ENCODE assay signal across 17 cellular contexts in the genomic region with DNA sequence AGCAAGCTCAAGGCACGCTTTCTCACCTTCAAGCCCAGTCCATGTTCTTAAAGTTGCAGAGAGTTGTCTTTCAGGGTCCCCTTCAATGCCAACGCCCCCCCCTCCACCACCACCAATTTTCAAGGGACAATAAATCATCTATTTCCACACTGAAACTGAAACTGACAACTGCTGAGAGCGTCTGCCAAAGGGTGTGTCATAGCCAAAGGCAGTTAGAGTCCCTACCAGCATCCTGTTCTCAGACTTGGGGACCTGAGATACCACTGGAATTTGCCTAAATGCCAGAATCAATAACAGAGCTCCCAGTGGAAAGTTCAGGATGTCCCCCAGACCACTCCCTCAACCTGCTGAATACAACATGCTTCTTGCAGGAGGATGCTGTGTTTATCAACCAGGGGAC.
DNase-seq lines count a peak whose midpoint lies in the region; ATAC-seq, FAIRE-seq and TF ChIP-seq lines count a peak whose summit lies in the region.
"Had no signal": no experiment of that assay in that cellular context is flagged by ENCODE, and none has a peak within 500 bp of the region (broad histone marks: within the 10 kb centered on the region; RNA-seq: fewer than 3 reads in every experiment).

No MANE protein-coding gene starts in this region.

- WGBS in IMR-90 (ENCODE audit: extremely low coverage in 2 of 2, insufficient read length in 1 of 2), 2 experiments, result no CpG with 5 or more reads among the region's 3 CpGs

- H3K9me3 ChIP-seq in IMR-90 (ENCODE audit: control insufficient read depth, insufficient read depth, low read length) (no peaks in the 10 kb centered on the region), astrocyte (ENCODE audit: insufficient read depth, low read depth, low read length) (no peaks in the 10 kb centered on the region), gastrocnemius medialis (no peaks in the 10 kb centered on the region)

- H2AK5ac ChIP-seq in IMR-90 (ENCODE audit: low read depth, low read length), result no peak overlapping the region

- H3K9me1 ChIP-seq in IMR-90 (ENCODE audit: insufficient read depth, low read length), result no peaks in the 10 kb centered on the region

- no peak overlapping the region for H2BK5ac ChIP-seq in IMR-90 (ENCODE audit: low read depth, low read length, poor library complexity, severe bottlenecking)

- H4K91ac ChIP-seq in IMR-90 (ENCODE audit: insufficient read depth, low read depth, low read length), result no peak overlapping the region

- no peaks in the 10 kb centered on the region for H3K4me1 Mint-ChIP-seq in activated CD4-positive, alpha-beta T cell treated with anti-CD3 and anti-CD28 coated beads, Interleukin-2, amount 10 ng/mL, durations not matched to agents 24 days and 14 days
- peaks cover 12% of the 10 kb centered on the region for H3K4me1 Mint-ChIP-seq in astrocyte (ENCODE audit: low read depth, unreplicated experiment)
- H3K4me1 Mint-ChIP-seq in activated CD4-positive, alpha-beta memory T cell treated with anti-CD3 and anti-CD28 coated beads, Interleukin-2, amount 10 ng/mL, durations not matched to agents 7 days and 5 days, result no peaks in the 10 kb centered on the region

- TF ChIP-seq POLR2A in IMR-90 (IDR thresholded peaks at IDR 0.05; ENCODE audit: low read depth, low read length) (no peak), gastrocnemius medialis (IDR thresholded peaks at IDR 0.05) (no peak)

- no peaks in the 10 kb centered on the region for H3K79me1 ChIP-seq in IMR-90 (ENCODE audit: low read depth in 1 of 2, low read length in 2 of 2)

- no peak overlapping the region for H3K14ac ChIP-seq in IMR-90 (replicated peaks; ENCODE audit: low read depth, low read length)

- H2BK20ac ChIP-seq in IMR-90 (ENCODE audit: low read depth, low read length), result no peak overlapping the region

- DNase-seq in activated CD4-positive, alpha-beta T cell treated with anti-CD3 and anti-CD28 coated beads, Interleukin-2, amount 10 ng/mL, durations not matched to agents 24 days and 14 days, result no peak
- no peak for DNase-seq in activated CD4-positive, alpha-beta T cell treated with anti-CD3 and anti-CD28 coated beads for 48 hours
- peak; percentile 21 for DNase-seq in IMR-90
- DNase-seq in astrocyte (ENCODE audit: low read depth), result peak; percentile 10
- peak; percentile 4 to 28 for DNase-seq in gastrocnemius medialis
- DNase-seq in DMS153 treated with DMSO at 0.1 percent for 48 hours (lab: John Stamatoyannopoulos, UW; ENCODE audit: unreplicated experiment), result no peak
- DNase-seq in activated gamma-delta T cell treated with Interleukin-2 at 50 U/mL for 16 hours, result no peak
- no peak for DNase-seq in activated CD4-positive, alpha-beta memory T cell treated with anti-CD3 and anti-CD28 coated beads, Interleukin-2, amount 10 ng/mL, durations not matched to agents 7 days and 5 days
- DNase-seq: 8988T; activated naive CD4-positive, alpha-beta T cell treated with Interleukin-2 at 50 U/mL for 16 hours; central memory CD4-positive, alpha-beta T cell; COR-L47; GOT3; NCI-H1105 treated with DMSO at 0.1 percent for 48 hours; stimulated activated CD4-positive, alpha-beta T cell treated with anti-CD3 and anti-CD28 coated beads, Interleukin-15, amount 100 ng/mL, for 24 hours; trophoblast cell had no signal

- TF ChIP-seq RAD21 in IMR-90 (IDR thresholded peaks at IDR 0.05; ENCODE audit: low read length), result no peak

- no peaks in the 10 kb centered on the region for H3K27me3 Mint-ChIP-seq in activated CD4-positive, alpha-beta T cell treated with anti-CD3 and anti-CD28 coated beads, Interleukin-2, amount 10 ng/mL, durations not matched to agents 24 days and 14 days
- no peaks in the 10 kb centered on the region for H3K27me3 Mint-ChIP-seq in astrocyte (ENCODE audit: low read depth, unreplicated experiment)
- H3K27me3 Mint-ChIP-seq in activated CD4-positive, alpha-beta memory T cell treated with anti-CD3 and anti-CD28 coated beads, Interleukin-2, amount 10 ng/mL, durations not matched to agents 7 days and 5 days, result no peaks in the 10 kb centered on the region

- H3K4me3 ChIP-seq in IMR-90 (ENCODE audit: insufficient read depth, low read depth, low read length) (no peak overlapping the region), astrocyte (ENCODE audit: insufficient read depth, low read depth, low read length) (no peak overlapping the region), gastrocnemius medialis (no peak overlapping the region)

- H3K36me3 Mint-ChIP-seq in activated CD4-positive, alpha-beta T cell treated with anti-CD3 and anti-CD28 coated beads, Interleukin-2, amount 10 ng/mL, durations not matched to agents 24 days and 14 days (ENCODE audit: low read depth), result no peaks in the 10 kb centered on the region
- H3K36me3 Mint-ChIP-seq in astrocyte (ENCODE audit: low read depth, unreplicated experiment), result no peaks in the 10 kb centered on the region
- no peaks in the 10 kb centered on the region for H3K36me3 Mint-ChIP-seq in activated CD4-positive, alpha-beta memory T cell treated with anti-CD3 and anti-CD28 coated beads, Interleukin-2, amount 10 ng/mL, durations not matched to agents 7 days and 5 days (ENCODE audit: low read depth)

- no peak overlapping the region for H4K8ac ChIP-seq in IMR-90 (ENCODE audit: low read depth in 2 of 2, low read length in 2 of 2)

- H3K27ac Mint-ChIP-seq in activated CD4-positive, alpha-beta T cell treated with anti-CD3 and anti-CD28 coated beads, Interleukin-2, amount 10 ng/mL, durations not matched to agents 24 days and 14 days, result peak overlapping the region; percentile 17
- H3K27ac Mint-ChIP-seq in astrocyte (ENCODE audit: unreplicated experiment), result no peak overlapping the region
- no peak overlapping the region for H3K27ac Mint-ChIP-seq in activated CD4-positive, alpha-beta memory T cell treated with anti-CD3 and anti-CD28 coated beads, Interleukin-2, amount 10 ng/mL, durations not matched to agents 7 days and 5 days

- H4K20me1 ChIP-seq in IMR-90 (ENCODE audit: insufficient read depth, low read length), result no peaks in the 10 kb centered on the region
- no peaks in the 10 kb centered on the region for H4K20me1 ChIP-seq in astrocyte (ENCODE audit: insufficient read depth, low read length)

- intact Hi-C loops in activated CD4-positive, alpha-beta T cell treated with anti-CD3 and anti-CD28 coated beads, Interleukin-2, amount 10 ng/mL, durations not matched to agents 24 days and 14 days (cut with micrococcal nuclease), result no loop called here
- intact Hi-C loops in IMR-90 (cut with micrococcal nuclease), result no loop called here
- intact Hi-C loops in gastrocnemius medialis (cut with DNase I; ENCODE audit: low total_unique reads), result no loop called here

- CTCF ChIA-PET in IMR-90 (lab: Yijun Ruan, JAX), result interaction anchor here (0.6 kb wide), 1 partner anchor 72 kb away, joined by 3 read pairs; no protein-coding TSS in a partner anchor
- CTCF ChIA-PET in activated CD4-positive, alpha-beta memory T cell treated with anti-CD3 and anti-CD28 coated beads, Interleukin-2, amount 10 ng/mL, durations not matched to agents 7 days and 5 days (lab: Charles Lee), result no interaction called here

- no peak for TF ChIP-seq CTCF in IMR-90 (conservative IDR thresholded peaks at IDR 0.05; ENCODE audit: low read depth, low read length)
- no peak for TF ChIP-seq CTCF in astrocyte (IDR thresholded peaks at IDR 0.05; ENCODE audit: insufficient read depth, low read depth, low read length)
- no peak for TF ChIP-seq CTCF in gastrocnemius medialis (IDR thresholded peaks at IDR 0.05 in 4 of 5, conservative IDR thresholded peaks at IDR 0.05 in 1 of 5)

- no peak overlapping the region for H3K4me3 Mint-ChIP-seq in activated CD4-positive, alpha-beta T cell treated with anti-CD3 and anti-CD28 coated beads, Interleukin-2, amount 10 ng/mL, durations not matched to agents 24 days and 14 days
- no peak overlapping the region for H3K4me3 Mint-ChIP-seq in astrocyte (ENCODE audit: unreplicated experiment)
- no peak overlapping the region for H3K4me3 Mint-ChIP-seq in activated CD4-positive, alpha-beta memory T cell treated with anti-CD3 and anti-CD28 coated beads, Interleukin-2, amount 10 ng/mL, durations not matched to agents 7 days and 5 days

- no peaks in the 10 kb centered on the region for H3K79me2 ChIP-seq in astrocyte (ENCODE audit: insufficient read depth, low read length)
- H3K79me2 ChIP-seq: parathyroid adenoma had no signal

- H3K4me1 ChIP-seq in IMR-90 (ENCODE audit: control insufficient read depth, insufficient read depth, low read length) (no peaks in the 10 kb centered on the region), astrocyte (ENCODE audit: insufficient read depth, low read length) (peaks cover 3% of the 10 kb centered on the region), gastrocnemius medialis (no peaks in the 10 kb centered on the region)
- H3K4me1 ChIP-seq: parathyroid adenoma had no signal

- H3K36me3 ChIP-seq in IMR-90 (ENCODE audit: control insufficient read depth, insufficient read depth, low read length), result no peaks in the 10 kb centered on the region
- no peaks in the 10 kb centered on the region for H3K36me3 ChIP-seq in astrocyte (ENCODE audit: insufficient read depth, low read length)
- H3K36me3 ChIP-seq in gastrocnemius medialis, result no peaks in the 10 kb centered on the region

- no peak overlapping the region for H3K4me2 ChIP-seq in IMR-90 (ENCODE audit: low read depth, low read length)
- peak overlapping the region; percentile 21 for H3K4me2 ChIP-seq in astrocyte (ENCODE audit: low read length)

- H3K9ac ChIP-seq in IMR-90 (ENCODE audit: low read depth, low read length), result no peak overlapping the region
- no peak overlapping the region for H3K9ac ChIP-seq in astrocyte (ENCODE audit: low read length)
- H3K9ac ChIP-seq: parathyroid adenoma had no signal

- ATAC-seq in IMR-90 (ENCODE audit: low read depth) (no peak), gastrocnemius medialis (peak; percentile 62 to 87)

- in situ Hi-C loops in IMR-90 (cut with MboI; ENCODE audit: low sequenced_read_pairs), result no loop called here
- in situ Hi-C loops in gastrocnemius medialis (cut with MboI; ENCODE audit: low sequenced_read_pairs in 4 of 4), result no loop called here

- dilution Hi-C loops in IMR-90 (cut with HindIII; ENCODE audit: low sequenced_read_pairs, unreplicated experiment), result no loop called here

- H3K27me3 ChIP-seq in IMR-90 (ENCODE audit: control insufficient read depth, insufficient read depth, low read length), result no peaks in the 10 kb centered on the region
- H3K27me3 ChIP-seq in astrocyte (ENCODE audit: insufficient read depth, low read length), result no peaks in the 10 kb centered on the region
- H3K27me3 ChIP-seq in gastrocnemius medialis, result no peaks in the 10 kb centered on the region

- BruUV-seq in IMR-90 (replicated peaks; lab: Mats Ljungman, UMichigan), result no TSS peak

- H2AK9ac ChIP-seq in IMR-90 (replicated peaks; ENCODE audit: low read depth, low read length, poor library complexity), result no peak overlapping the region

- H2BK15ac ChIP-seq in IMR-90 (ENCODE audit: low read depth, low read length), result no peak overlapping the region

- peaks cover 3% of the 10 kb centered on the region for H3K9me3 Mint-ChIP-seq in activated CD4-positive, alpha-beta T cell treated with anti-CD3 and anti-CD28 coated beads, Interleukin-2, amount 10 ng/mL, durations not matched to agents 24 days and 14 days
- no peaks in the 10 kb centered on the region for H3K9me3 Mint-ChIP-seq in astrocyte (ENCODE audit: unreplicated experiment)
- peaks cover 3% of the 10 kb centered on the region for H3K9me3 Mint-ChIP-seq in activated CD4-positive, alpha-beta memory T cell treated with anti-CD3 and anti-CD28 coated beads, Interleukin-2, amount 10 ng/mL, durations not matched to agents 7 days and 5 days

- H3K27ac ChIP-seq in IMR-90 (ENCODE audit: insufficient read depth, low read length) (no peak overlapping the region), astrocyte (ENCODE audit: low read depth, low read length) (no peak overlapping the region), gastrocnemius medialis (no peak overlapping the region)
- H3K27ac ChIP-seq: parathyroid adenoma had no signal

- no peak overlapping the region for H2BK120ac ChIP-seq in IMR-90 (ENCODE audit: low read depth, low read length)

- H2AFZ ChIP-seq in IMR-90 (replicated peaks; ENCODE audit: low read length, poor library complexity), result no peak overlapping the region
- no peak overlapping the region for H2AFZ ChIP-seq in astrocyte (ENCODE audit: low read depth, low read length)
- H2AFZ ChIP-seq: parathyroid adenoma had no signal

- POLR2A ChIA-PET in IMR-90 (lab: Charles Lee; ENCODE audit: unreplicated experiment), result no interaction called here
- POLR2A ChIA-PET in activated CD4-positive, alpha-beta memory T cell treated with anti-CD3 and anti-CD28 coated beads, Interleukin-2, amount 10 ng/mL, durations not matched to agents 7 days and 5 days (lab: Charles Lee), result no interaction called here

- no peak overlapping the region for H4K5ac ChIP-seq in IMR-90 (ENCODE audit: low read depth, low read length)

- no peak overlapping the region for H3K18ac ChIP-seq in IMR-90 (ENCODE audit: low read depth, low read length)

- no peak overlapping the region for H3K4ac ChIP-seq in IMR-90 (ENCODE audit: low read depth, low read length)

- FAIRE-seq in astrocyte (lab: Jason Lieb, UNC), result no peak

- H3K56ac ChIP-seq in IMR-90 (ENCODE audit: extremely low read depth, insufficient read depth, low read length), result no peak overlapping the region

- no peak overlapping the region for H3K23ac ChIP-seq in IMR-90 (ENCODE audit: low read depth, low read length)

Comparison
In these comparisons a context has a peak if more than half of its experiments do, and no peak if none do; other contexts are left out.
1. DNase-seq: peak in IMR-90 (single experiment), astrocyte (single experiment) and gastrocnemius medialis (2 of 2); none in activated CD4-positive, alpha-beta T cell treated with anti-CD3 and anti-CD28 coated beads, Interleukin-2, amount 10 ng/mL, durations not matched to agents 24 days and 14 days (single experiment), activated CD4-positive, alpha-beta T cell treated with anti-CD3 and anti-CD28 coated beads for 48 hours (single experiment), DMS153 treated with DMSO at 0.1 percent for 48 hours (single experiment), activated gamma-delta T cell treated with Interleukin-2 at 50 U/mL for 16 hours (single experiment) and activated CD4-positive, alpha-beta memory T cell treated with anti-CD3 and anti-CD28 coated beads, Interleukin-2, amount 10 ng/mL, durations not matched to agents 7 days and 5 days (single experiment).